In the genomic region with DNA sequence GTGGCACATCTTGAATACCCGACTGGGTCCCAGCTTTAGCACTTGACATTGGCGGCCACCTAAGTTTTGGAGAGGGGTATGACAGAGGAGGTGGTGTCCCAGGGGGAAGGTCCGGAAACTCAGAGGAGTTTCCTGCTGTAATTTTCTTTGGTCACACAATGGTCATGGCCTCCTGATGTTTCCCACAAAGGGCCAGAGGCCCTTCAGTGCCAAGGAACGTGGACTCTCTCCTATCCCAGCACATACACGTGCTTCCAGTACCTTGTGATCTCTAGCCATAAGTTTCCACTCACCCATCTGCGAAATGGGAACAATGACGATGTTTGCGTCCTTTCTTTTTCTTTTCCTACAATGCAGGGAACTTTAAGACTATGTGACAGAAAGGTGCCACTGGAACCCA, we compare ENCODE assay signal across 10 cellular contexts. TPM values are rescaled to one million over a fixed set of nuclear protein-coding genes. Genes with fewer than 3 reads are reported as not detected.
DNase-seq lines count a peak whose midpoint lies in the region; ATAC-seq and TF ChIP-seq lines count a peak whose summit lies in the region.
"Had no signal": no experiment of that assay in that cellular context is flagged by ENCODE, and none has a peak within 500 bp of the region (broad histone marks: within the 10 kb centered on the region; RNA-seq: fewer than 3 reads in every experiment).

No MANE protein-coding gene starts in this region.

- H3K27me3 ChIP-seq in BLaER1, result no peaks in the 10 kb centered on the region
- no peaks in the 10 kb centered on the region for H3K27me3 ChIP-seq in PC-3 (ENCODE audit: low read length)
- no peaks in the 10 kb centered on the region for H3K27me3 ChIP-seq in neuronal stem cell (ENCODE audit: control insufficient read depth in 3 of 3, insufficient read depth in 3 of 3, low read depth in 1 of 3, low read length in 3 of 3)

- no peak overlapping the region for H3K14ac ChIP-seq in neuronal stem cell (ENCODE audit: low read length)

- peaks cover 9% of the 10 kb centered on the region for H3F3A ChIP-seq in PC-3 (ENCODE audit: low read length, unreplicated experiment)

- H4K20me1 ChIP-seq in BLaER1 (no peaks in the 10 kb centered on the region), PC-3 (ENCODE audit: low read length) (peaks cover 6% of the 10 kb centered on the region)

- WGBS in neuronal stem cell (ENCODE audit: extremely low coverage in 2 of 2, insufficient read length in 2 of 2, insufficient replicate concordance in 1 of 2), 2 donors, result no CpG with 5 or more reads among the region's 8 CpGs

- no peak overlapping the region for H3K23ac ChIP-seq in neuronal stem cell (ENCODE audit: low read depth, low read length, poor library complexity)

- DNase-seq in PC-3 (no peak), dermis blood vessel endothelial cell (peak; percentile 30), neuronal stem cell (ENCODE audit: low spot score) (no peak), NCI-H146 treated with DMSO at 0.1 percent for 48 hours (lab: John Stamatoyannopoulos, UW; ENCODE audit: unreplicated experiment) (no peak), cortex of kidney (lab: John Stamatoyannopoulos, UW) (no peak), iPS-NIHi11 (ENCODE audit: low spot score) (no peak)
- no peak for DNase-seq in activated T-cell treated with anti-CD3 and anti-CD28 coated beads, Interleukin-2, amount 50 U/mL, for 48 hours
- DNase-seq: activated CD4-positive, CD25-positive, alpha-beta regulatory T cell; NK-92 treated with Interleukin-12 subunit alpha and Interleukin-12 subunit beta, amount 100 ng/mL, for 24 hours had no signal

- no peaks in the 10 kb centered on the region for H3K79me1 ChIP-seq in neuronal stem cell (ENCODE audit: low read depth, low read length)

- H2BK5ac ChIP-seq in neuronal stem cell (ENCODE audit: low read length), result no peak overlapping the region

- peak overlapping the region; percentile 24; the same call in 1 of the 2 replicates for H3K4me2 ChIP-seq in BLaER1
- peak overlapping the region; percentile 52; the same call in 1 of the 2 replicates for H3K4me2 ChIP-seq in PC-3 (ENCODE audit: low read length)
- no peak overlapping the region for H3K4me2 ChIP-seq in neuronal stem cell (ENCODE audit: insufficient read depth, low read length, poor library complexity, severe bottlenecking)

- no TSS peak for BruUV-seq in PC-3 (replicated peaks; lab: Mats Ljungman, UMichigan)

- no peak overlapping the region for H4K91ac ChIP-seq in neuronal stem cell (ENCODE audit: low read depth, low read length, poor library complexity)

- H2BK12ac ChIP-seq in neuronal stem cell (ENCODE audit: low read length), result no peak overlapping the region

- no peak for TF ChIP-seq CTCF in PC-3 (conservative IDR thresholded peaks at IDR 0.05; ENCODE audit: low read depth, low read length)

- H2BK15ac ChIP-seq in neuronal stem cell (ENCODE audit: low read length), result no peak overlapping the region

- no peak for ATAC-seq in PC-3

- intact Hi-C loops in PC-3 (cut with micrococcal nuclease), result no loop called here

- CTCF ChIA-PET in PC-3 (lab: Charles Lee), result no interaction called here

- peaks cover 49% of the 10 kb centered on the region for H3K36me3 ChIP-seq in BLaER1
- peaks cover 60% of the 10 kb centered on the region for H3K36me3 ChIP-seq in PC-3 (ENCODE audit: low read depth, low read length)
- peaks cover 10 to 76% of the 10 kb centered on the region in 2 donors for H3K36me3 ChIP-seq in neuronal stem cell (replicated peaks in 1 of 2; ENCODE audit: control insufficient read depth in 2 of 2, insufficient read depth in 2 of 2, low read length in 2 of 2)

- H3K9ac ChIP-seq in BLaER1 (no peak overlapping the region), PC-3 (ENCODE audit: low read length) (peak overlapping the region; percentile 56), neuronal stem cell (ENCODE audit: low read depth, low read length, poor library complexity) (peak overlapping the region; percentile 24)

- H3K18ac ChIP-seq in neuronal stem cell (ENCODE audit: low read length), result no peak overlapping the region

- no peak overlapping the region for H4K8ac ChIP-seq in neuronal stem cell (ENCODE audit: low read depth, low read length)

- H3K4ac ChIP-seq in neuronal stem cell (ENCODE audit: low read length), result no peak overlapping the region

- no peak overlapping the region for H2AFZ ChIP-seq in PC-3 (ENCODE audit: low read length)
- no peak overlapping the region for H2AFZ ChIP-seq in neuronal stem cell (ENCODE audit: low read length)

- H3K79me2 ChIP-seq in PC-3 (ENCODE audit: low read length), result peaks cover 96% of the 10 kb centered on the region

- POLR2A ChIA-PET in PC-3 (lab: Charles Lee; ENCODE audit: unreplicated experiment), result interaction anchor here (0.6 kb wide), 1 partner anchor 14 kb away, joined by 5 read pairs; no protein-coding TSS in a partner anchor

- no peaks in the 10 kb centered on the region for H3K9me2 ChIP-seq in PC-3 (replicated peaks; ENCODE audit: low read length)

- H3K9me3 ChIP-seq in BLaER1 (peaks cover 4% of the 10 kb centered on the region; the same call in 1 of the 2 replicates), PC-3 (ENCODE audit: low read length) (no peaks in the 10 kb centered on the region), neuronal stem cell (replicated peaks in 1 of 2; ENCODE audit: control insufficient read depth in 2 of 2, insufficient read depth in 1 of 2, low read depth in 1 of 2, low read length in 2 of 2) (no peaks in the 10 kb centered on the region)

- no peak overlapping the region for H2BK120ac ChIP-seq in neuronal stem cell (ENCODE audit: low read depth, low read length)

- H2AK5ac ChIP-seq in neuronal stem cell (ENCODE audit: low read depth, low read length), result no peak overlapping the region

- peaks cover 24% of the 10 kb centered on the region for H3K4me1 ChIP-seq in BLaER1
- H3K4me1 ChIP-seq in PC-3 (ENCODE audit: insufficient read depth, low read length), result peaks cover 82% of the 10 kb centered on the region
- H3K4me1 ChIP-seq in neuronal stem cell (ENCODE audit: control insufficient read depth in 2 of 2, insufficient read depth in 1 of 2, low read depth in 1 of 2, low read length in 2 of 2), result peaks cover 15 to 16% of the 10 kb centered on the region in 2 donors

- H3K27ac ChIP-seq in BLaER1, result no peak overlapping the region
- peak overlapping the region; percentile 88 for H3K27ac ChIP-seq in PC-3 (ENCODE audit: low read length)
- H3K27ac ChIP-seq in neuronal stem cell (replicated peaks; ENCODE audit: low read length), result no peak overlapping the region

- H3K4me3 ChIP-seq in BLaER1 (no peak overlapping the region), PC-3 (ENCODE audit: low read length) (no peak overlapping the region), neuronal stem cell (ENCODE audit: low read length in 2 of 2) (no peak overlapping the region)

RNA-seq across cellular contexts. Expression of gene CAPN2, which starts 13.2 kb away (rescaled TPM):
- total RNA-seq in PC-3 (2014; rRNA removed) (1,259 and 1,457 TPM in 2 replicates), dermis blood vessel endothelial cell (159 and 248 TPM in 2 replicates)
- 50.4 TPM for polyA plus RNA-seq in neuronal stem cell (2013, experiment 1 of 2)
- 50.8 TPM for polyA plus RNA-seq in neuronal stem cell (2013, experiment 2 of 2)
